ENCODE assay signal across 8 cellular contexts in the genomic region with DNA sequence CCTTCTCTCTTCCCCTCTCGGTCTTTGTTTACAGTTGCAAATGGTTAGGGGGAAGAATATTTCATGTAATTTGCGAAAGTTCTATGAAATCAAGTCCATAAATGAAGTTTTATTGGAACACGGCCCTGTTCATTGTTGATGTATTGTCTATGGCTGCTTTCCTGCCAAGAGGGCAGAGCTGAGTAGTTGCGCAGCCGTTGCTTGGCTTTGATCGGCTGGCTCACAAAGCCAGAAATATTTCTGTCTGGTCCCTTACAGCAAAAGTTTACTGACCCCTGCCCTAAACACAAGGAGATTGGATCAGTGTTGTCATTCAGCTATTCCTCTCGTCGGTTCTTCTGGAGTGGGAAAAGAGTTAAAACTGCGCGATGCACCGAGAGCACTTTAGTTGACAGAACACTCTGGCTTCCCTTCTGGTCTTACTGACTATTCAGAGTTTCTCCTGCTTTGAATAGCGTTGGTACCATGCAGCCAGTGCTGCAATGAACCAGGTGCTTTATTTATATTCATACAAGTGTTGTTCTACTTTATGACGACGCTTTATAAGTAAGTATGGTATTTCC. TPM values are rescaled to one million over a fixed set of nuclear protein-coding genes. Genes with fewer than 3 reads are reported as not detected.
DNase-seq lines count a peak whose midpoint lies in the region; ATAC-seq and TF ChIP-seq lines count a peak whose summit lies in the region.

No MANE protein-coding gene starts in this region.

- no peaks in the 10 kb centered on the region for H3K36me3 ChIP-seq in fibroblast of lung (ENCODE audit: control insufficient read depth, insufficient read depth, low read length)

- peaks cover 20 to 54% (median 49%) of the 10 kb centered on the region in 4 donors for H3K4me1 Mint-ChIP-seq in naive thymus-derived CD8-positive, alpha-beta T cell

- peaks cover 0 to 12% (median 2%) of the 10 kb centered on the region in 3 donors for H3K36me3 Mint-ChIP-seq in naive thymus-derived CD8-positive, alpha-beta T cell

- peak; percentile 49 for DNase-seq in NCI-H2171 treated with DMSO at 0.1 percent for 48 hours (lab: John Stamatoyannopoulos, UW)
- no peak for DNase-seq in NCI-H2171 (lab: John Stamatoyannopoulos, UW)
- DNase-seq in KG1 (lab: John Stamatoyannopoulos, UW) = peak; percentile 57
- peak; percentile 53 to 80 for DNase-seq in fibroblast of lung (ENCODE audit: low read depth in 2 of 2)
- DNase-seq in naive thymus-derived CD8-positive, alpha-beta T cell = peak in 5 of 10 donors; percentile 8 to 68 (median 29)
- no peak for DNase-seq in OCI-M2 (lab: John Stamatoyannopoulos, UW; ENCODE audit: unreplicated experiment)

- peaks cover 7% of the 10 kb centered on the region for H3K4me1 ChIP-seq in fibroblast of lung (ENCODE audit: control insufficient read depth, extremely low read depth, insufficient read depth, low read length)

- H3K27ac ChIP-seq in fibroblast of lung (ENCODE audit: insufficient read depth, low read length) = peak overlapping the region; percentile 80

- no peaks in the 10 kb centered on the region for H3K9me3 Mint-ChIP-seq in naive thymus-derived CD8-positive, alpha-beta T cell

- TF ChIP-seq CTCF in WI38 (IDR thresholded peaks at IDR 0.05; ENCODE audit: low read depth, low read length) (no peak), fibroblast of lung (conservative IDR thresholded peaks at IDR 0.05 in 1 of 2, IDR thresholded peaks at IDR 0.05 in 1 of 2; ENCODE audit: low read depth in 1 of 2, low read length in 2 of 2) (no peak)

- H2AFZ ChIP-seq in fibroblast of lung (ENCODE audit: low read length) = peak overlapping the region; percentile 89

- peak overlapping the region; percentile 62 for H3K9ac ChIP-seq in fibroblast of lung (ENCODE audit: insufficient read depth, low read length)

- peak; percentile 15 for ATAC-seq in GM21576 (IDR thresholded peaks at IDR 0.05; ENCODE audit: unreplicated experiment)
- ATAC-seq in naive thymus-derived CD8-positive, alpha-beta T cell = peak; percentile 32 to 51

- H3K27me3 ChIP-seq in fibroblast of lung (ENCODE audit: control insufficient read depth, insufficient read depth, low read length) = no peaks in the 10 kb centered on the region

- no peaks in the 10 kb centered on the region for H3K27me3 Mint-ChIP-seq in naive thymus-derived CD8-positive, alpha-beta T cell

- H4K20me1 ChIP-seq in fibroblast of lung (ENCODE audit: control insufficient read depth, extremely low read depth, insufficient read depth, low read length) = no peaks in the 10 kb centered on the region

- peak overlapping the region; percentile 89 for H3K4me3 ChIP-seq in WI38 (ENCODE audit: low read depth, low read length)
- peak overlapping the region; percentile 68 to 98 (median 82) for H3K4me3 ChIP-seq in fibroblast of lung (replicated peaks in 1 of 4; ENCODE audit: control extremely low read depth in 1 of 4, insufficient read depth in 1 of 4, low read depth in 3 of 4, low read length in 4 of 4)

- peak overlapping the region; percentile 88 to 99 (median 96) for H3K27ac Mint-ChIP-seq in naive thymus-derived CD8-positive, alpha-beta T cell

- H3K4me3 Mint-ChIP-seq in naive thymus-derived CD8-positive, alpha-beta T cell = peak overlapping the region; percentile 86 to 100 (median 94)

- H3K79me2 ChIP-seq in fibroblast of lung (ENCODE audit: control insufficient read depth, insufficient read depth, low read length) = peaks cover 10% of the 10 kb centered on the region

- POLR2A ChIA-PET in naive thymus-derived CD8-positive, alpha-beta T cell (lab: Charles Lee) = interaction anchor here (0.6 to 2.0 kb wide), 7 partner anchors 8 to 1819 kb away, joined by 3 to 7 read pairs (median 3); no protein-coding TSS in a partner anchor

- no peaks in the 10 kb centered on the region for H3K9me3 ChIP-seq in fibroblast of lung (ENCODE audit: control insufficient read depth, insufficient read depth, low read depth, low read length)

- peak overlapping the region; percentile 95 for H3K4me2 ChIP-seq in fibroblast of lung (ENCODE audit: extremely low read depth, insufficient read depth, low read length)

RNA-seq across cellular contexts. Expression of a gene that starts 0.8 kb away (rescaled TPM):
- 9.5 and 12.4 TPM in 2 replicates for total RNA-seq in fibroblast of lung
- polyA plus RNA-seq in fibroblast of lung = 3.4 and 3.5 TPM in 2 replicates
- polyA plus RNA-seq in fibroblast of lung (2012) = 4.3 and 4.6 TPM in 2 replicates
- 12.4 and 21.2 TPM in 2 replicates for polyA minus RNA-seq in fibroblast of lung (ENCODE audit: low replicate concordance)
- total RNA-seq in naive thymus-derived CD8-positive, alpha-beta T cell = 10 to 100 TPM; 66.6 to 67.2 TPM
- polyA plus RNA-seq in naive thymus-derived CD8-positive, alpha-beta T cell = 1 to 10 TPM; 1.4 to 4.8 (median 1.9) TPM

Comparison
In these comparisons a context has a peak if more than half of its experiments do, and no peak if none do; other contexts are left out.
1. DNase-seq: peak in NCI-H2171 treated with DMSO at 0.1 percent for 48 hours (single experiment), KG1 (single experiment) and fibroblast of lung (2 of 2); none in NCI-H2171 (single experiment) and OCI-M2 (single experiment).